ENCODE assay signal across 25 cellular contexts in genomic region chrX:114932550-114932949, GRCh38.
DNase-seq lines count a peak whose midpoint lies in the region; ATAC-seq, FAIRE-seq and TF ChIP-seq lines count a peak whose summit lies in the region.
"Had no signal": no experiment of that assay in that cellular context is flagged by ENCODE, and none has a peak within 500 bp of the region (broad histone marks: within the 10 kb centered on the region; RNA-seq: fewer than 3 reads in every experiment).

No MANE protein-coding gene starts in this region.

- TF ChIP-seq POLR2A in A549 (IDR thresholded peaks at IDR 0.05; ENCODE audit: low read length) (no peak), K562 (conservative IDR thresholded peaks at IDR 0.05) (no peak)

- no peak overlapping the region for H3K9ac ChIP-seq in K562 (ENCODE audit: insufficient read depth in 1 of 2, low read depth in 2 of 2, low read length in 2 of 2)
- H3K9ac ChIP-seq: BLaER1 had no signal

- H3K36me3 ChIP-seq in K562 (ENCODE audit: control insufficient read depth, insufficient read depth, low read length), result no peaks in the 10 kb centered on the region
- H3K36me3 ChIP-seq: BE2C, BLaER1 had no signal

- POLR2A ChIA-PET in A549 (lab: Yijun Ruan, JAX) (no interaction called here), K562 (lab: Yijun Ruan, JAX) (no interaction called here)

- H3K9me1 ChIP-seq in K562 (ENCODE audit: control insufficient read depth, insufficient read depth, low read length), result no peaks in the 10 kb centered on the region

- H3K4me3 ChIP-seq in A549 (no peak overlapping the region), K562 (no peak overlapping the region), iPS-18c (ENCODE audit: insufficient read depth, low read depth, low read length) (peak overlapping the region; percentile 15; the same call in 1 of the 2 replicates)
- H3K4me3 ChIP-seq: BLaER1, GM12878 had no signal

- TF ChIP-seq RAD21 in A549 (conservative IDR thresholded peaks at IDR 0.05 in 1 of 2, IDR thresholded peaks at IDR 0.05 in 1 of 2), result no peak
- no peak for TF ChIP-seq RAD21 in K562 (CRISPR knock-in tag; conservative IDR thresholded peaks at IDR 0.05 in 1 of 2, IDR thresholded peaks at IDR 0.05 in 1 of 2)

- intact Hi-C loops in K562 (cut with micrococcal nuclease), result no loop called here

- no TSS peak for BruUV-seq in K562 (replicated peaks; lab: Mats Ljungman, UMichigan)

- no peak for DNase-seq in A549 (ENCODE audit: low read depth in 1 of 2, low spot score in 1 of 2)
- DNase-seq in K562 (ENCODE audit: extremely low read depth in 1 of 4, low spot score in 3 of 4), result no peak
- no peak for DNase-seq in OCI-M1 (lab: John Stamatoyannopoulos, UW)
- DNase-seq: ACHN; BE2C; C1 segment of cervical spinal cord; CD4-positive, alpha-beta memory T cell; CD4-positive, CD25-positive, alpha-beta regulatory T cell; CD8-positive, alpha-beta memory T cell; COR-L47; DMS 273 treated with DMSO at 0.1 percent for 48 hours; DMS153; DMS53; DMS79; DND-41; EL; GDM1 had no signal

- no peak overlapping the region for H2AFZ ChIP-seq in K562 (ENCODE audit: low read depth, low read length)

- WGBS in A549 (ENCODE audit: missing lambda C conversion rate), result 0% methylated on average over 1 of the region's 1 CpG
- WGBS in K562 (ENCODE audit: insufficient coverage, low coverage, missing lambda C conversion rate), result 0% methylated on average over 1 of the region's 1 CpG

- H3K27ac ChIP-seq in A549, result no peak overlapping the region
- no peak overlapping the region for H3K27ac ChIP-seq in K562 (ENCODE audit: extremely low read depth, low read depth, low read length)
- H3K27ac ChIP-seq: 22Rv1, BLaER1 had no signal

- in situ Hi-C loops in K562 (cut with MboI), result no loop called here

- H3K9me3 ChIP-seq in A549 (no peaks in the 10 kb centered on the region), K562 (replicated peaks; ENCODE audit: control insufficient read depth, insufficient read depth, low read depth, low read length) (no peaks in the 10 kb centered on the region), iPS-18c (ENCODE audit: control insufficient read depth, insufficient read depth, low read length) (peaks cover 9% of the 10 kb centered on the region)
- H3K9me3 ChIP-seq: BE2C had no signal

- H3K27me3 ChIP-seq in K562 (ENCODE audit: control insufficient read depth in 2 of 2, insufficient read depth in 2 of 2, low read length in 2 of 2), result no peaks in the 10 kb centered on the region
- H3K27me3 ChIP-seq: BE2C had no signal

- no peaks in the 10 kb centered on the region for H3K79me2 ChIP-seq in K562 (ENCODE audit: control insufficient read depth, insufficient read depth, low read length)

- CTCF ChIA-PET in A549 (lab: Yijun Ruan, JAX) (no interaction called here), K562 (lab: Yijun Ruan, JAX; ENCODE audit: low intra/inter-chr PET ratio) (no interaction called here)

- ATAC-seq in A549 (no peak), K562 (no peak), HG02642 (IDR thresholded peaks at IDR 0.05; ENCODE audit: poor library complexity, unreplicated experiment) (no peak)
- ATAC-seq: GM12878 had no signal

- TF ChIP-seq CTCF in A549 (IDR thresholded peaks at IDR 0.05) (no peak), K562 (IDR thresholded peaks at IDR 0.05 in 2 of 3, conservative IDR thresholded peaks at IDR 0.05 in 1 of 3; ENCODE audit: insufficient read depth in 2 of 3, low read depth in 1 of 3, low read length in 3 of 3) (no peak)

- FAIRE-seq in A549 (lab: Jason Lieb, UNC) (no peak), K562 (lab: Jason Lieb, UNC) (no peak)
- FAIRE-seq: GM12878, GM12892, GM18507, GM19239 had no signal

- H3K4me2 ChIP-seq in A549 (no peak overlapping the region), K562 (ENCODE audit: insufficient read depth, low read length) (no peak overlapping the region)
- H3K4me2 ChIP-seq: BLaER1 had no signal

- no peaks in the 10 kb centered on the region for H4K20me1 ChIP-seq in K562 (replicated peaks; ENCODE audit: control insufficient read depth, insufficient read depth, low read length)
- H4K20me1 ChIP-seq: BLaER1 had no signal

- no peak for TF ChIP-seq EP300 in A549 (IDR thresholded peaks at IDR 0.05)
- no peak for TF ChIP-seq EP300 in K562 (IDR thresholded peaks at IDR 0.05; ENCODE audit: low read length)

- no peaks in the 10 kb centered on the region for H3K4me1 ChIP-seq in A549
- H3K4me1 ChIP-seq in K562 (replicated peaks in 1 of 2; ENCODE audit: control insufficient read depth in 2 of 2, insufficient read depth in 2 of 2, low read length in 2 of 2), result no peaks in the 10 kb centered on the region
- H3K4me1 ChIP-seq: BE2C, BLaER1 had no signal

TF ChIP-seq in A549, 52 proteins besides CTCF, POLR2A, EP300 and RAD21:
- TF ChIP-seq, protein P1, sequence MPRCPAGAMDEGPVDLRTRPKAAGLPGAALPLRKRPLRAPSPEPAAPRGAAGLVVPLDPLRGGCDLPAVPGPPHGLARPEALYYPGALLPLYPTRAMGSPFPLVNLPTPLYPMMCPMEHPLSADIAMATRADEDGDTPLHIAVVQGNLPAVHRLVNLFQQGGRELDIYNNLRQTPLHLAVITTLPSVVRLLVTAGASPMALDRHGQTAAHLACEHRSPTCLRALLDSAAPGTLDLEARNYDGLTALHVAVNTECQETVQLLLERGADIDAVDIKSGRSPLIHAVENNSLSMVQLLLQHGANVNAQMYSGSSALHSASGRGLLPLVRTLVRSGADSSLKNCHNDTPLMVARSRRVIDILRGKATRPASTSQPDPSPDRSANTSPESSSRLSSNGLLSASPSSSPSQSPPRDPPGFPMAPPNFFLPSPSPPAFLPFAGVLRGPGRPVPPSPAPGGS (IDR thresholded peaks at IDR 0.05), result no peak
- peak; percentile 73 for TF ChIP-seq ZFP36 (IDR thresholded peaks at IDR 0.05; ENCODE audit: borderline replicate concordance, partially characterized antibody)

TF ChIP-seq in K562, 482 proteins besides CTCF, POLR2A, EP300 and RAD21:
- TF ChIP-seq RHOXF2B (CRISPR knock-in tag; conservative IDR thresholded peaks at IDR 0.05) (no peak), ZNF165 (CRISPR knock-in tag; IDR thresholded peaks at IDR 0.05; ENCODE audit: borderline replicate concordance) (no peak), MTA3 (IDR thresholded peaks at IDR 0.05; ENCODE audit: borderline replicate concordance) (no peak), ZFP36 (IDR thresholded peaks at IDR 0.05; ENCODE audit: low read depth, low read length, partially characterized antibody) (peak; percentile 86), PTTG1 (tag; IDR thresholded peaks at IDR 0.05; ENCODE audit: low read depth) (no peak), NFXL1 (CRISPR knock-in tag; IDR thresholded peaks at IDR 0.05) (no peak)
- TF ChIP-seq, protein P2, sequence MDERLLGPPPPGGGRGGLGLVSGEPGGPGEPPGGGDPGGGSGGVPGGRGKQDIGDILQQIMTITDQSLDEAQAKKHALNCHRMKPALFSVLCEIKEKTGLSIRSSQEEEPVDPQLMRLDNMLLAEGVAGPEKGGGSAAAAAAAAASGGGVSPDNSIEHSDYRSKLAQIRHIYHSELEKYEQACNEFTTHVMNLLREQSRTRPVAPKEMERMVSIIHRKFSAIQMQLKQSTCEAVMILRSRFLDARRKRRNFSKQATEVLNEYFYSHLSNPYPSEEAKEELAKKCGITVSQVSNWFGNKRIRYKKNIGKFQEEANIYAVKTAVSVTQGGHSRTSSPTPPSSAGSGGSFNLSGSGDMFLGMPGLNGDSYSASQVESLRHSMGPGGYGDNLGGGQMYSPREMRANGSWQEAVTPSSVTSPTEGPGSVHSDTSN (CRISPR knock-in tag; IDR thresholded peaks at IDR 0.05; ENCODE audit: low read depth), result no peak
- TF ChIP-seq, protein P2 (tag; conservative IDR thresholded peaks at IDR 0.05; ENCODE audit: low read depth), result no peak

Comparison
In these comparisons a context has a peak if more than half of its experiments do, and no peak if none do; other contexts are left out.
1. Of the 35 proteins assayed by ChIP-seq in both K562 and A549: peak only in K562: none; only in A549: none; in both: ZFP36; in neither: 34.